16 cellular contexts compared by ENCODE assay signal in genomic region chr19:33665776-33666175, GRCh38. TPM values are rescaled to one million over a fixed set of nuclear protein-coding genes. Genes with fewer than 3 reads are reported as not detected.
A peak's percentile ranks its signal among the peaks of the same experiment; 100 is the strongest.
DNase-seq lines count a peak whose midpoint lies in the region; ATAC-seq, FAIRE-seq and TF ChIP-seq lines count a peak whose summit lies in the region.
"Had no signal": no experiment of that assay in that cellular context is flagged by ENCODE, and none has a peak within 500 bp of the region (broad histone marks: within the 10 kb centered on the region; RNA-seq: fewer than 3 reads in every experiment).

No MANE protein-coding gene starts in this region.

- WGBS in H1 (ENCODE audit: extremely low coverage in 1 of 2, insufficient coverage in 1 of 2, insufficient read length in 1 of 2, insufficient replicate concordance in 2 of 2, low coverage in 1 of 2, low lambda C conversion rate in 2 of 2, missing lambda C conversion rate in 1 of 2), 2 experiments, result 96% methylated on average over 11 of the region's 11 CpGs; no CpG with 5 or more reads in 1 of the 2 experiments

- TF ChIP-seq CTCF in right atrium auricular region (IDR thresholded peaks at IDR 0.05) (no peak), H1 (IDR thresholded peaks at IDR 0.05; ENCODE audit: control extremely low read depth in 1 of 3, insufficient read depth in 1 of 3, low read depth in 1 of 3, low read length in 3 of 3) (no peak), osteocyte (IDR thresholded peaks at IDR 0.05) (no peak), vagina (IDR thresholded peaks at IDR 0.05) (no peak)

- FAIRE-seq in H1 (lab: Jason Lieb, UNC), result no peak
- FAIRE-seq: GM19239, H54 had no signal

- no peak overlapping the region for H3K9ac ChIP-seq in H1 (replicated peaks in 1 of 4; ENCODE audit: extremely low read depth in 1 of 4, low read depth in 3 of 4, low read length in 3 of 4)

- H3K9me3 ChIP-seq in right atrium auricular region (no peaks in the 10 kb centered on the region), H1 (ENCODE audit: insufficient read depth in 2 of 2, low read depth in 1 of 2, low read length in 1 of 2) (no peaks in the 10 kb centered on the region), vagina (no peaks in the 10 kb centered on the region)
- H3K9me3 ChIP-seq: A549 had no signal

- no peak for ATAC-seq in Right ventricle myocardium superior (ENCODE audit: poor library complexity)
- no peak for ATAC-seq in HG03469 (IDR thresholded peaks at IDR 0.05; ENCODE audit: unreplicated experiment)
- ATAC-seq: A549, HCT116 had no signal

- TF ChIP-seq EP300 in H1 (IDR thresholded peaks at IDR 0.05; ENCODE audit: borderline replicate concordance in 1 of 2, low read depth in 2 of 2, low read length in 2 of 2), result no peak

- no peak overlapping the region for H3K27ac Mint-ChIP-seq in osteocyte (ENCODE audit: unreplicated experiment)
- H3K27ac Mint-ChIP-seq: CD14-positive monocyte had no signal

- H3K23ac ChIP-seq in H1 (ENCODE audit: insufficient read length), result no peak overlapping the region

- no peak overlapping the region for H2BK20ac ChIP-seq in H1 (ENCODE audit: low read length)

- H3K56ac ChIP-seq in H1 (replicated peaks; ENCODE audit: insufficient read length, low read depth, low read length), result no peak overlapping the region

- H3K4me3 ChIP-seq in right atrium auricular region (no peak overlapping the region), H1 (ENCODE audit: extremely low read depth in 1 of 4, insufficient read depth in 2 of 4, low read depth in 3 of 4, low read length in 4 of 4) (no peak overlapping the region), vagina (no peak overlapping the region)
- H3K4me3 ChIP-seq: A549 had no signal

- no peak overlapping the region for H3K27ac ChIP-seq in right atrium auricular region
- H3K27ac ChIP-seq in H1 (ENCODE audit: low read depth, low read length), result no peak overlapping the region
- no peak overlapping the region for H3K27ac ChIP-seq in vagina
- H3K27ac ChIP-seq: A549 had no signal

- H3K4me1 ChIP-seq in right atrium auricular region (no peaks in the 10 kb centered on the region), H1 (replicated peaks in 1 of 4; ENCODE audit: control insufficient read depth in 3 of 4, insufficient read depth in 4 of 4, low read length in 3 of 4) (peaks cover 0 to 5% (median 2%) of the 10 kb centered on the region in 4 experiments; a peak in 3 of 7 replicates), vagina (no peaks in the 10 kb centered on the region)
- H3K4me1 ChIP-seq: A549 had no signal

- TF ChIP-seq RAD21 in H1 (IDR thresholded peaks at IDR 0.05 in 1 of 2, conservative IDR thresholded peaks at IDR 0.05 in 1 of 2; ENCODE audit: low read depth in 2 of 2, low read length in 2 of 2), result no peak

- H4K91ac ChIP-seq in H1 (replicated peaks; ENCODE audit: insufficient read length, low read length), result no peak overlapping the region

- H3K23me2 ChIP-seq in H1 (ENCODE audit: low read depth, low read length), result no peaks in the 10 kb centered on the region

- H2BK12ac ChIP-seq in H1 (ENCODE audit: low read depth, low read length), result no peak overlapping the region

- H4K8ac ChIP-seq in H1 (ENCODE audit: extremely low read depth, insufficient read depth, low read length), result no peak overlapping the region

- H3K36me3 ChIP-seq in right atrium auricular region (no peaks in the 10 kb centered on the region), H1 (ENCODE audit: control insufficient read depth in 2 of 4, insufficient read depth in 4 of 4, low read length in 3 of 4) (no peaks in the 10 kb centered on the region), vagina (no peaks in the 10 kb centered on the region)

- no peak overlapping the region for H3K18ac ChIP-seq in H1 (ENCODE audit: extremely low read depth, low read length)

- no peak overlapping the region for H3K4me3 Mint-ChIP-seq in osteocyte (ENCODE audit: unreplicated experiment)
- H3K4me3 Mint-ChIP-seq: CD14-positive monocyte had no signal

- H3K27me3 Mint-ChIP-seq in osteocyte (ENCODE audit: unreplicated experiment), result no peaks in the 10 kb centered on the region

- TF ChIP-seq POLR2A in H1 (IDR thresholded peaks at IDR 0.05; ENCODE audit: control extremely low read depth in 1 of 2, low read depth in 2 of 2, low read length in 2 of 2) (no peak), vagina (IDR thresholded peaks at IDR 0.05) (no peak)

- H4K20me1 ChIP-seq in H1 (replicated peaks in 1 of 2; ENCODE audit: control insufficient read depth in 1 of 2, insufficient read depth in 2 of 2, low read length in 2 of 2), result peaks cover 0 to 4% of the 10 kb centered on the region in 2 experiments

- H3K4me2 ChIP-seq in H1 (ENCODE audit: insufficient read depth in 1 of 2, low read depth in 2 of 2, low read length in 2 of 2), result no peak overlapping the region
- H3K4me2 ChIP-seq: A549 had no signal

- 0 out of 4 replicates have a peak, but pooled peaks cover 0 to 3% of the 10 kb centered on the region in 2 experiments for H3K79me2 ChIP-seq in H1 (ENCODE audit: control insufficient read depth in 1 of 2, insufficient read depth in 2 of 2, low read length in 2 of 2)

- 0 out of 2 replicates have a peak overlapping the region, but pooled peaks have one; percentile 33 for H2AK5ac ChIP-seq in H1 (ENCODE audit: low read depth, low read length)

- H3K9me3 Mint-ChIP-seq in osteocyte (ENCODE audit: unreplicated experiment), result no peaks in the 10 kb centered on the region

- no peak overlapping the region for H2BK15ac ChIP-seq in H1 (ENCODE audit: low read length)

- no peaks in the 10 kb centered on the region for H3K27me3 ChIP-seq in right atrium auricular region
- no peaks in the 10 kb centered on the region for H3K27me3 ChIP-seq in H1 (replicated peaks in 1 of 4; ENCODE audit: control insufficient read depth in 3 of 4, extremely low read depth in 1 of 4, insufficient read depth in 3 of 4, low read length in 3 of 4)
- H3K27me3 ChIP-seq in vagina, result no peaks in the 10 kb centered on the region

- H2AFZ ChIP-seq in H1 (ENCODE audit: low read length), result no peak overlapping the region

- no peaks in the 10 kb centered on the region for H3K4me1 Mint-ChIP-seq in osteocyte (ENCODE audit: unreplicated experiment)
- H3K4me1 Mint-ChIP-seq: CD14-positive monocyte had no signal

- 0 out of 2 replicates have a peak, but pooled peaks cover 5% of the 10 kb centered on the region for H3K79me1 ChIP-seq in H1 (ENCODE audit: low read depth, low read length)

- POLR2A ChIA-PET in H1 (lab: Charles Lee; ENCODE audit: partially characterized antibody), result no interaction called here

- H3K14ac ChIP-seq in H1 (ENCODE audit: insufficient read length), result no peak overlapping the region

- DNase-seq in right atrium auricular region (ENCODE audit: low spot score) (peak; percentile 34), Right ventricle myocardium superior (no peak), H1 (ENCODE audit: low read depth in 1 of 2, low spot score in 2 of 2) (no peak), osteocyte (ENCODE audit: extremely low spot score, unreplicated experiment) (peak; percentile 78), vagina (ENCODE audit: extremely low spot score in 2 of 2) (peak; percentile 77), anterior cingulate cortex (lab: John Stamatoyannopoulos, UW) (no peak), LoVo (ENCODE audit: low spot score) (no peak)
- DNase-seq: DMS53, GF-D8 had no signal

- H3K4ac ChIP-seq in H1 (replicated peaks; ENCODE audit: insufficient read length, low read depth, low read length), result no peak overlapping the region

- peak overlapping the region; percentile 12; the same call in 1 of the 2 replicates for H2BK5ac ChIP-seq in H1 (ENCODE audit: low read depth, low read length)

- no peak overlapping the region for H4K5ac ChIP-seq in H1 (ENCODE audit: insufficient read length, low read depth, low read length)

- H3K36me3 Mint-ChIP-seq in osteocyte (ENCODE audit: unreplicated experiment), result no peaks in the 10 kb centered on the region
- H3K36me3 Mint-ChIP-seq: CD14-positive monocyte had no signal

- CTCF ChIA-PET in H1 (lab: Charles Lee; ENCODE audit: partially characterized antibody), result no interaction called here

- H2BK120ac ChIP-seq in H1 (replicated peaks; ENCODE audit: low read depth, low read length), result no peak overlapping the region

- intact Hi-C loops in Right ventricle myocardium superior (cut with DNase I), result no loop called here
- intact Hi-C loops in vagina (cut with DNase I), result no loop called here

TF ChIP-seq in H1, 55 proteins besides CTCF, POLR2A, EP300 and RAD21:
- TF ChIP-seq SP4 (IDR thresholded peaks at IDR 0.05; ENCODE audit: low read length) (no peak), RXRA (IDR thresholded peaks at IDR 0.05; ENCODE audit: insufficient read depth, low read depth, low read length) (no peak), CBX5 (IDR thresholded peaks at IDR 0.05; ENCODE audit: low read depth, low read length) (no peak), KDM1A (IDR thresholded peaks at IDR 0.05; ENCODE audit: borderline replicate concordance, low read length) (no peak), KDM4A (IDR thresholded peaks at IDR 0.05; ENCODE audit: low read depth, low read length, severe bottlenecking) (no peak)

RNA-seq across cellular contexts. Expression of gene CHST8, which starts 44.0 kb away (rescaled TPM):
- under 1 TPM in 1 of 2 donors, not detected in 1; 0.43 TPM for total RNA-seq in right atrium auricular region
- total RNA-seq in Right ventricle myocardium superior, result not detected
- 9.9 and 10.8 TPM in 2 replicates for total RNA-seq in H1 (2021; fragmentation: NEBNext Ultra II Directional; extraction: Animal tissue kit (Norgen Biotek cat#: 25700))
- polyA plus RNA-seq in H1 (2011; rRNA removed), result 28.2 and 31.7 TPM in 2 replicates
- polyA plus RNA-seq in H1 (2011; cell fraction: cytosol; rRNA removed), result 18.3 TPM
- polyA plus RNA-seq in H1 (2011; cell fraction: nucleus; rRNA removed), result 17.5 TPM
- 8.5 to 16.5 TPM (median 13.2 TPM) in 4 replicates for polyA plus RNA-seq in H1 (2012, experiment 1 of 2)
- 13.0 TPM for polyA plus RNA-seq in H1 (2012, experiment 2 of 2)
- polyA plus RNA-seq in H1 (2013, experiment 1 of 2), result 28.1 TPM
- polyA plus RNA-seq in H1 (2013, experiment 2 of 2), result 23.8 TPM
- polyA minus RNA-seq in H1 (2011; rRNA and poly(A)+ RNA removed), result 4.3 and 4.8 TPM in 2 replicates
- 12.9 TPM for polyA minus RNA-seq in H1 (2011; cell fraction: cytosol; rRNA and poly(A)+ RNA removed)
- polyA minus RNA-seq in H1 (2011; cell fraction: nucleus; rRNA and poly(A)+ RNA removed), result 8.1 TPM
- 0.35 TPM in 1 of 2 replicates, not detected in the other for total RNA-seq in osteocyte
- 3.2 TPM for total RNA-seq in vagina
- polyA plus RNA-seq: A549, AG04450, CD14-positive monocyte had no signal

Comparison
In these comparisons a context has a peak if more than half of its experiments do, and no peak if none do; other contexts are left out.
1. DNase-seq: peak in right atrium auricular region (single experiment), osteocyte (single experiment) and vagina (2 of 2); none in Right ventricle myocardium superior (single experiment), H1 (0 of 2), anterior cingulate cortex (0 of 58) and LoVo (single experiment).